In genomic region chr10:131963811-131964210, GRCh38 we compare ENCODE assay signal across 13 cellular contexts.
"Had no signal": no experiment of that assay in that cellular context is flagged by ENCODE, and none has a peak within 500 bp of the region (broad histone marks: within the 10 kb centered on the region; RNA-seq: fewer than 3 reads in every experiment).

No MANE protein-coding gene starts in this region.

- H3K4me1 Mint-ChIP-seq: memory B cell, neural crest cell had no signal

- H3K27ac ChIP-seq: epithelial cell of prostate, left lung, pancreas had no signal

- H3K27ac Mint-ChIP-seq: dendritic cell treated with granulocyte-macrophage colony-stimulating factor and Interleukin-4, amounts not matched to agents 40 ng/mL and 50 ng/mL, for 4 days; memory B cell; T-helper 2 cell treated with Interferon-gamma antibody and Interleukin-4, amounts not matched to agents 5 μg/mL and 100 μg/mL, for 36 hours had no signal

- DNase-seq: activated CD4-positive, CD25-positive, alpha-beta regulatory T cell treated with anti-CD3 and anti-CD28 coated beads, Interleukin-2, amount 50 U/mL, for 72 hours; activated gamma-delta T cell; effector memory CD8-positive, alpha-beta T cell; gastrocnemius medialis; retina; stimulated activated CD4-positive, alpha-beta T cell treated with anti-CD3 and anti-CD28 coated beads, Interleukin-4, amount 100 ng/mL, for 4 hours had no signal

- H3K4me3 Mint-ChIP-seq: dendritic cell treated with granulocyte-macrophage colony-stimulating factor and Interleukin-4, amounts not matched to agents 40 ng/mL and 50 ng/mL, for 4 days; effector memory CD8-positive, alpha-beta T cell; memory B cell; neural crest cell; T-helper 2 cell treated with Interferon-gamma antibody and Interleukin-4, amounts not matched to agents 5 μg/mL and 100 μg/mL, for 36 hours had no signal

- H3K4me3 ChIP-seq: gastrocnemius medialis, left lung, pancreas had no signal

- H3K27me3 ChIP-seq: gastrocnemius medialis, left lung, pancreas had no signal

- H3K27me3 Mint-ChIP-seq: dendritic cell treated with granulocyte-macrophage colony-stimulating factor and Interleukin-4, amounts not matched to agents 40 ng/mL and 50 ng/mL, for 4 days; effector memory CD8-positive, alpha-beta T cell; memory B cell had no signal

- H3K4me1 ChIP-seq: left lung had no signal

- H3K9me3 ChIP-seq: gastrocnemius medialis, left lung, pancreas had no signal

- H3K9me3 Mint-ChIP-seq: dendritic cell treated with granulocyte-macrophage colony-stimulating factor and Interleukin-4, amounts not matched to agents 40 ng/mL and 50 ng/mL, for 4 days; effector memory CD8-positive, alpha-beta T cell; memory B cell; neural crest cell; T-helper 2 cell treated with Interferon-gamma antibody and Interleukin-4, amounts not matched to agents 5 μg/mL and 100 μg/mL, for 36 hours had no signal

- ATAC-seq: effector memory CD8-positive, alpha-beta T cell; gastrocnemius medialis; left lung had no signal
